8 cellular contexts compared by ENCODE assay signal in genomic region chr3:39809181-39809994, GRCh38. TPM values are rescaled to one million over a fixed set of nuclear protein-coding genes. Genes with fewer than 3 reads are reported as not detected.
DNase-seq lines count a peak whose midpoint lies in the region; ATAC-seq, FAIRE-seq and TF ChIP-seq lines count a peak whose summit lies in the region.

MYRIP (plus strand) TSS chr3:39809609; CDS start chr3:39900817, 91,208 bp downstream.

- peaks cover 22% of the 10 kb centered on the region for H3K36me3 Mint-ChIP-seq in Calu3 (ENCODE audit: insufficient read depth, unreplicated experiment)
- H3K36me3 Mint-ChIP-seq in stimulated activated naive CD8-positive, alpha-beta T cell treated with anti-CD3 and anti-CD28 coated beads, Interleukin-15, Interleukin-2, amounts not matched to agents 100 ng/mL and 50 ng/mL, for 24 hours (ENCODE audit: low read depth): no peaks in the 10 kb centered on the region

- H4K20me1 ChIP-seq in HepG2 (ENCODE audit: insufficient read depth, low read length): no peaks in the 10 kb centered on the region

- CTCF ChIA-PET in Calu3 (lab: Charles Lee): interaction anchor here (0.6 kb wide), 1 partner anchor 378 kb away, joined by 4 read pairs; no protein-coding TSS in a partner anchor
- CTCF ChIA-PET in HepG2 (lab: Yijun Ruan, JAX; ENCODE audit: low intra/inter-chr PET ratio, low total read pairs): no interaction called here

- no peaks in the 10 kb centered on the region for H3K79me2 ChIP-seq in HepG2 (ENCODE audit: insufficient read depth, low read length)

- H3K4me3 ChIP-seq in HepG2 (replicated peaks in 1 of 3; ENCODE audit: insufficient read depth in 1 of 3, low read depth in 2 of 3, low read length in 3 of 3): peak within 1 kb of the TSS; percentile 37 to 67 (median 50); a peak in 5 of 6 replicates

- TF ChIP-seq CTCF in Calu3 (IDR thresholded peaks at IDR 0.05; ENCODE audit: unreplicated experiment) (no peak), HepG2 (CRISPR knock-in tag; IDR thresholded peaks at IDR 0.05) (peak; percentile 22; the same call in 1 of the 2 replicates)

- no peak for TF ChIP-seq POLR2A in HepG2 (IDR thresholded peaks at IDR 0.05; ENCODE audit: insufficient read depth in 1 of 2, low read depth in 2 of 2, low read length in 2 of 2)

- TF ChIP-seq EP300 in HepG2 (IDR thresholded peaks at IDR 0.05; ENCODE audit: low read depth in 2 of 2, low read length in 2 of 2) (no peak), HepG2 (CRISPR knock-in tag; IDR thresholded peaks at IDR 0.05; ENCODE audit: borderline replicate concordance) (no peak)

- in situ Hi-C loops in HepG2 (cut with HindIII; ENCODE audit: extremely low pct_ligation_motif_present, low pct_unique_long_range_greater_than_20kb): no loop called here

- H3K4me1 Mint-ChIP-seq in Calu3 (ENCODE audit: low read depth, unreplicated experiment): peaks cover 21% of the 10 kb centered on the region
- peaks cover 21% of the 10 kb centered on the region for H3K4me1 Mint-ChIP-seq in stimulated activated naive CD8-positive, alpha-beta T cell treated with anti-CD3 and anti-CD28 coated beads, Interleukin-15, Interleukin-2, amounts not matched to agents 100 ng/mL and 50 ng/mL, for 24 hours (ENCODE audit: low read depth)

- ATAC-seq in GM19372 (IDR thresholded peaks at IDR 0.05; ENCODE audit: low read depth, unreplicated experiment): peak; percentile 79
- peak; percentile 66 for ATAC-seq in HG03460 (IDR thresholded peaks at IDR 0.05; ENCODE audit: unreplicated experiment)
- ATAC-seq in HepG2: peak; percentile 94

- peaks cover 7 to 34% of the 10 kb centered on the region in 2 experiments; a peak in 4 of 5 replicates for H3K27me3 ChIP-seq in HepG2 (ENCODE audit: control insufficient read depth in 1 of 2, insufficient read depth in 2 of 2, low read length in 2 of 2)

- peak within 1 kb of the TSS; percentile 32 for H3K27ac ChIP-seq in HepG2 (ENCODE audit: extremely low read length, insufficient read depth, low read length)

- peak within 1 kb of the TSS; percentile 75 for H3K4me2 ChIP-seq in HepG2 (ENCODE audit: low read depth, low read length)

- H3K9me3 Mint-ChIP-seq in Calu3 (ENCODE audit: low read depth, unreplicated experiment): no peaks in the 10 kb centered on the region
- H3K9me3 Mint-ChIP-seq in stimulated activated naive CD8-positive, alpha-beta T cell treated with anti-CD3 and anti-CD28 coated beads, Interleukin-15, Interleukin-2, amounts not matched to agents 100 ng/mL and 50 ng/mL, for 24 hours: no peaks in the 10 kb centered on the region

- TF ChIP-seq RAD21 in HepG2 (CRISPR knock-in tag; IDR thresholded peaks at IDR 0.05): peak; percentile 41; the same call in 1 of the 2 replicates

- peak within 1 kb of the TSS; percentile 94 for H3K4me3 Mint-ChIP-seq in Calu3 (ENCODE audit: low read depth, unreplicated experiment)
- H3K4me3 Mint-ChIP-seq in stimulated activated naive CD8-positive, alpha-beta T cell treated with anti-CD3 and anti-CD28 coated beads, Interleukin-15, Interleukin-2, amounts not matched to agents 100 ng/mL and 50 ng/mL, for 24 hours: peak within 1 kb of the TSS; percentile 62

- no peak within 1 kb of the TSS for H2AFZ ChIP-seq in HepG2 (ENCODE audit: low read length)

- WGBS in HepG2 (ENCODE audit: low lambda C conversion rate): 0% methylated on average over 4 of the region's 103 CpGs

- peaks cover 55% of the 10 kb centered on the region for H3K27me3 Mint-ChIP-seq in Calu3 (ENCODE audit: unreplicated experiment)
- peaks cover 75% of the 10 kb centered on the region for H3K27me3 Mint-ChIP-seq in stimulated activated naive CD8-positive, alpha-beta T cell treated with anti-CD3 and anti-CD28 coated beads, Interleukin-15, Interleukin-2, amounts not matched to agents 100 ng/mL and 50 ng/mL, for 24 hours

- DNase-seq in Calu3 (peak; percentile 92), NOMO-1 treated with DMSO at 0.1 percent for 48 hours (lab: John Stamatoyannopoulos, UW; ENCODE audit: unreplicated experiment) (peak; percentile 23), cerebellar cortex (ENCODE audit: low spot score) (peak; percentile 68), HepG2 (ENCODE audit: low spot score) (peak; percentile 32), amniotic stem cell (lab: John Stamatoyannopoulos, UW) (no peak)

- FAIRE-seq in HepG2 (lab: Jason Lieb, UNC): no peak

- peak within 1 kb of the TSS; percentile 70 for H3K27ac Mint-ChIP-seq in Calu3 (ENCODE audit: unreplicated experiment)
- H3K27ac Mint-ChIP-seq in stimulated activated naive CD8-positive, alpha-beta T cell treated with anti-CD3 and anti-CD28 coated beads, Interleukin-15, Interleukin-2, amounts not matched to agents 100 ng/mL and 50 ng/mL, for 24 hours: peak within 1 kb of the TSS; percentile 37

- intact Hi-C loops in Calu3 (cut with micrococcal nuclease; ENCODE audit: unreplicated experiment) (loop anchor here (1.0 to 5.0 kb wide), 3 partner anchors 62 to 172 kb away; no protein-coding TSS in a partner anchor), HepG2 (cut with micrococcal nuclease; ENCODE audit: unreplicated experiment) (no loop called here)

- no peaks in the 10 kb centered on the region for H3K36me3 ChIP-seq in HepG2 (replicated peaks in 1 of 2; ENCODE audit: control insufficient read depth in 1 of 2, insufficient read depth in 2 of 2, low read length in 2 of 2)

- H3K9ac ChIP-seq in HepG2 (ENCODE audit: insufficient read depth, low read depth, low read length): peak within 1 kb of the TSS; percentile 49; the same call in 1 of the 2 replicates

- H3K4me1 ChIP-seq in HepG2 (ENCODE audit: insufficient read depth, low read length): peaks cover 47% of the 10 kb centered on the region

- no TSS peak for BruUV-seq in Calu3 (replicated peaks; lab: Mats Ljungman, UMichigan)
- BruUV-seq in HepG2 (replicated peaks; lab: Mats Ljungman, UMichigan): no TSS peak

- H3K9me3 ChIP-seq in HepG2 (ENCODE audit: low read length): no peaks in the 10 kb centered on the region

- POLR2A ChIA-PET in HepG2 (lab: Yijun Ruan, JAX): no interaction called here

TF ChIP-seq in HepG2, 621 proteins besides CTCF, POLR2A, EP300 and RAD21 (continues in another document):
- TF ChIP-seq HOXA7 (CRISPR knock-in tag; IDR thresholded peaks at IDR 0.05) (no peak), ZNF841 (CRISPR knock-in tag; IDR thresholded peaks at IDR 0.05; ENCODE audit: borderline replicate concordance) (0 out of 2 replicates have a peak, but pooled peaks have one; percentile 41), NR2F2 (IDR thresholded peaks at IDR 0.05; ENCODE audit: borderline replicate concordance, low read depth) (no peak)

RNA-seq across cellular contexts. Expression of gene MYRIP, which starts in this region (rescaled TPM):
- total RNA-seq in Calu3 (2022) (5.2 and 5.6 TPM in 2 replicates), HepG2 (2016; rRNA removed; fragmentation: Illumina TruSeq; extraction: Trizol) (0.60 and 0.64 TPM in 2 replicates)
- total RNA-seq in HepG2 (2016; cell fraction: cytosol; rRNA removed; fragmentation: Illumina TruSeq; extraction: Trizol; ENCODE audit: low read depth): 0.20 and 0.26 TPM in 2 replicates
- 0.55 and 0.78 TPM in 2 replicates for total RNA-seq in HepG2 (2016; cell fraction: insoluble cytoplasmic fraction; rRNA removed; fragmentation: Illumina TruSeq; extraction: Trizol)
- total RNA-seq in HepG2 (2016; cell fraction: membrane; rRNA removed; fragmentation: Illumina TruSeq; extraction: Trizol): 0.31 and 0.55 TPM in 2 replicates
- 0.81 and 0.91 TPM in 2 replicates for total RNA-seq in HepG2 (2016; cell fraction: nucleus; rRNA removed; fragmentation: Illumina TruSeq; extraction: Trizol)
- polyA plus RNA-seq in HepG2 (2011; rRNA removed): 0.76 and 0.84 TPM in 2 replicates
- polyA plus RNA-seq in HepG2 (2011; cell fraction: cytosol; rRNA removed): 0.66 and 0.73 TPM in 2 replicates
- 1.4 TPM in 2 replicates for polyA plus RNA-seq in HepG2 (2011; cell fraction: nucleus; rRNA removed)
- polyA plus RNA-seq in HepG2 (2012): 1.3 and 1.7 TPM in 2 replicates
- polyA plus RNA-seq in HepG2 (2016; cell fraction: cytosol; fragmentation: Illumina TruSeq; extraction: Trizol; ENCODE audit: low read depth): 0.06 and 0.11 TPM in 2 replicates
- polyA plus RNA-seq in HepG2 (2016; cell fraction: insoluble cytoplasmic fraction; fragmentation: Illumina TruSeq; extraction: Trizol; ENCODE audit: low read depth): 0.59 and 0.62 TPM in 2 replicates
- 0.29 and 0.31 TPM in 2 replicates for polyA plus RNA-seq in HepG2 (2016; cell fraction: membrane; fragmentation: Illumina TruSeq; extraction: Trizol; ENCODE audit: low read depth)
- polyA plus RNA-seq in HepG2 (2016; cell fraction: nucleus; fragmentation: Illumina TruSeq; extraction: Trizol; ENCODE audit: insufficient read depth, low read depth): 0.36 and 0.89 TPM in 2 replicates
- polyA minus RNA-seq in HepG2 (2011; rRNA and poly(A)+ RNA removed; ENCODE audit: low replicate concordance): 2.1 TPM in 1 of 2 replicates, not detected in the other
- 1.5 and 1.6 TPM in 2 replicates for polyA minus RNA-seq in HepG2 (2011; cell fraction: cytosol; rRNA and poly(A)+ RNA removed)
- 3.6 and 4.6 TPM in 2 replicates for polyA minus RNA-seq in HepG2 (2011; cell fraction: nucleus; rRNA and poly(A)+ RNA removed)
